In the genomic region with DNA sequence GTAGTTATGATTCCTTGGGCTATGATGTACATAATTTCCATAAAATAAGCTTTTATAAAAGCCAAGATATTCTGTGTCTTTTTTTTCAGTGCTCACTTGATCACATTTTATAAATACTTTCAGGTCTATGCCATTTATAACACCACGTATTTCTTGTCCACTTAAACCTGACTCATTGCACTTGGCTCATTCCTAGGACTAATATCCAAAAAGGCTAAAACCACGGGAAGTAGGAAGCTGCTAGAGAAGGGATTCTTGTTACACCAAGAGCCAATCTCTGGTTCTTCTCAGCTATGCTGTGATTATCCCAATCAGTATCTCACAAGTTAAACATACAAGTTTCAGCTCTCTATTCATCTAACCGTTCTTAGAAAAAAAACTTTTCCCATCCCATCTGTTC, we compare ENCODE assay signal across 18 cellular contexts.
DNase-seq lines count a peak whose midpoint lies in the region; ATAC-seq and TF ChIP-seq lines count a peak whose summit lies in the region.
"Had no signal": no experiment of that assay in that cellular context is flagged by ENCODE, and none has a peak within 500 bp of the region (broad histone marks: within the 10 kb centered on the region; RNA-seq: fewer than 3 reads in every experiment).

No MANE protein-coding gene starts in this region.

- no peaks in the 10 kb centered on the region for H3K27me3 ChIP-seq in heart left ventricle
- H3K27me3 ChIP-seq: upper lobe of right lung had no signal

- intact Hi-C loops in heart left ventricle (cut with DNase I), result no loop called here

- no peaks in the 10 kb centered on the region for H3K36me3 ChIP-seq in heart left ventricle
- H3K36me3 ChIP-seq: upper lobe of right lung had no signal

- H3K27ac Mint-ChIP-seq in nephron, result peak overlapping the region in 2 of 3 experiments; percentile 33 to 50
- H3K27ac Mint-ChIP-seq: activated CD4-positive, alpha-beta memory T cell treated with anti-CD3 and anti-CD28 coated beads, Interleukin-2, amount 10 ng/mL, durations not matched to agents 7 days and 5 days; activated naive CD8-positive, alpha-beta T cell treated with anti-CD3 and anti-CD28 coated beads, Interleukin-2, amount 50 U/mL, for 24 hours; stimulated activated memory B cell treated with anti-CD40 and anti-IgM and Interleukin-4, amounts not matched to agents 10 μg/mL and 1 μg/mL and 100 μg/mL, for 72 hours had no signal

- H3K27ac ChIP-seq in heart left ventricle, result no peak overlapping the region
- H3K27ac ChIP-seq: epithelial cell of prostate, upper lobe of right lung had no signal

- H3K9me3 ChIP-seq in heart left ventricle, result no peaks in the 10 kb centered on the region
- H3K9me3 ChIP-seq: upper lobe of right lung had no signal

- no peak for ATAC-seq in heart left ventricle
- ATAC-seq: activated naive CD8-positive, alpha-beta T cell treated with anti-CD3 and anti-CD28 coated beads, Interleukin-2, amount 50 U/mL, for 24 hours; left colon; SK-N-SH treated with all-trans-retinoic acid at 6 μM for 48 hours; stimulated activated memory B cell treated with anti-CD40 and anti-IgM and Interleukin-4, amounts not matched to agents 10 μg/mL and 1 μg/mL and 100 μg/mL, for 72 hours; upper lobe of right lung had no signal

- H3K4me3 ChIP-seq in AG10803 (ENCODE audit: low read length), result no peak overlapping the region
- H3K4me3 ChIP-seq in heart left ventricle, result no peak overlapping the region
- H3K4me3 ChIP-seq: upper lobe of right lung had no signal

- H3K4me3 Mint-ChIP-seq in nephron, result no peak overlapping the region
- H3K4me3 Mint-ChIP-seq: activated CD4-positive, alpha-beta memory T cell treated with anti-CD3 and anti-CD28 coated beads, Interleukin-2, amount 10 ng/mL, durations not matched to agents 7 days and 5 days; activated naive CD8-positive, alpha-beta T cell treated with anti-CD3 and anti-CD28 coated beads, Interleukin-2, amount 50 U/mL, for 24 hours; stimulated activated memory B cell treated with anti-CD40 and anti-IgM and Interleukin-4, amounts not matched to agents 10 μg/mL and 1 μg/mL and 100 μg/mL, for 72 hours had no signal

- TF ChIP-seq CTCF in AG10803 (conservative IDR thresholded peaks at IDR 0.05; ENCODE audit: low read length) (no peak), nephron (IDR thresholded peaks at IDR 0.05; ENCODE audit: unreplicated experiment in 3 of 3) (no peak), heart left ventricle (IDR thresholded peaks at IDR 0.05) (no peak)

- peaks cover 26% of the 10 kb centered on the region for H3K4me1 Mint-ChIP-seq in nephron
- H3K4me1 Mint-ChIP-seq: activated CD4-positive, alpha-beta memory T cell treated with anti-CD3 and anti-CD28 coated beads, Interleukin-2, amount 10 ng/mL, durations not matched to agents 7 days and 5 days; activated naive CD8-positive, alpha-beta T cell treated with anti-CD3 and anti-CD28 coated beads, Interleukin-2, amount 50 U/mL, for 24 hours; stimulated activated memory B cell treated with anti-CD40 and anti-IgM and Interleukin-4, amounts not matched to agents 10 μg/mL and 1 μg/mL and 100 μg/mL, for 72 hours had no signal

- H3K27me3 Mint-ChIP-seq in nephron (ENCODE audit: low read depth), result no peaks in the 10 kb centered on the region
- H3K27me3 Mint-ChIP-seq: activated CD4-positive, alpha-beta memory T cell treated with anti-CD3 and anti-CD28 coated beads, Interleukin-2, amount 10 ng/mL, durations not matched to agents 7 days and 5 days; activated naive CD8-positive, alpha-beta T cell treated with anti-CD3 and anti-CD28 coated beads, Interleukin-2, amount 50 U/mL, for 24 hours; stimulated activated memory B cell treated with anti-CD40 and anti-IgM and Interleukin-4, amounts not matched to agents 10 μg/mL and 1 μg/mL and 100 μg/mL, for 72 hours had no signal

- 45 to 59% (median 48%) methylated on average over 3 of the region's 3 CpGs for WGBS in heart left ventricle, 4 donors

- no peak for TF ChIP-seq POLR2A in heart left ventricle (IDR thresholded peaks at IDR 0.05)

- H3K36me3 Mint-ChIP-seq in nephron (ENCODE audit: low read depth), result no peaks in the 10 kb centered on the region
- H3K36me3 Mint-ChIP-seq: stimulated activated memory B cell treated with anti-CD40 and anti-IgM and Interleukin-4, amounts not matched to agents 10 μg/mL and 1 μg/mL and 100 μg/mL, for 72 hours had no signal

- H3K9me3 Mint-ChIP-seq in nephron, result peaks cover 3% of the 10 kb centered on the region

- H3K4me1 ChIP-seq in heart left ventricle, result peaks cover 0 to 4% (median 0%) of the 10 kb centered on the region in 12 donors
- H3K4me1 ChIP-seq: upper lobe of right lung had no signal

- peak; percentile 65 for DNase-seq in AG10803 (ENCODE audit: low read depth)
- peak; percentile 62 for DNase-seq in NCI-H69 (lab: John Stamatoyannopoulos, UW)
- peak; percentile 57 for DNase-seq in dedifferentiated amniotic fluid mesenchymal stem cell (ENCODE audit: extremely low spot score)
- no peak for DNase-seq in heart left ventricle
- no peak for DNase-seq in activated CD8-positive, alpha-beta memory T cell treated with anti-CD3 and anti-CD28 coated beads for 24 hours
- DNase-seq in cerebellar nuclear complex (lab: John Stamatoyannopoulos, UW), result no peak
- no peak for DNase-seq in stimulated activated CD4-positive, alpha-beta T cell treated with anti-CD3 and anti-CD28 coated beads, Interleukin-12 subunit alpha, Interleukin-12 subunit beta, amount 100 ng/mL, for 4 hours
- DNase-seq: activated CD4-positive, alpha-beta memory T cell treated with anti-CD3 and anti-CD28 coated beads, Interleukin-2, amount 10 ng/mL, durations not matched to agents 7 days and 5 days; activated naive CD8-positive, alpha-beta T cell treated with anti-CD3 and anti-CD28 coated beads, Interleukin-2, amount 50 U/mL, for 24 hours; cortex of kidney; hippocampal formation; left colon; NCI-H187; upper lobe of right lung had no signal

Comparison
In these comparisons a context has a peak if more than half of its experiments do, and no peak if none do; other contexts are left out.
1. DNase-seq: peak in AG10803 (single experiment), NCI-H69 (single experiment) and dedifferentiated amniotic fluid mesenchymal stem cell (single experiment); none in heart left ventricle (0 of 5), activated CD8-positive, alpha-beta memory T cell treated with anti-CD3 and anti-CD28 coated beads for 24 hours (single experiment), cerebellar nuclear complex (0 of 2) and stimulated activated CD4-positive, alpha-beta T cell treated with anti-CD3 and anti-CD28 coated beads, Interleukin-12 subunit alpha, Interleukin-12 subunit beta, amount 100 ng/mL, for 4 hours (single experiment).